31 cellular contexts compared by ENCODE assay signal in genomic region chr9:121648172-121648571, GRCh38. TPM values are rescaled to one million over a fixed set of nuclear protein-coding genes. Genes with fewer than 3 reads are reported as not detected.
"Had no signal": no experiment of that assay in that cellular context is flagged by ENCODE, and none has a peak within 500 bp of the region (broad histone marks: within the 10 kb centered on the region; RNA-seq: fewer than 3 reads in every experiment).

No MANE protein-coding gene starts in this region.

- H3K4me3 ChIP-seq: MG63, Peyer's patch, SJSA1 had no signal

- DNase-seq: activated CD4-positive, alpha-beta T cell treated with anti-CD3 and anti-CD28 coated beads, Interleukin-2, amount 10 ng/mL, durations not matched to agents 24 days and 14 days; activated CD4-positive, alpha-beta T cell treated with anti-CD3 and anti-CD28 coated beads, Interleukin-2, amount 50 U/mL, for 4 hours; activated CD8-positive, alpha-beta T cell treated with anti-CD3 and anti-CD28 coated beads for 36 hours; activated effector memory CD4-positive, alpha-beta T cell treated with anti-CD3 and anti-CD28 coated beads, Interleukin-2, amount 50 U/mL, for 16 hours; activated naive CD4-positive, alpha-beta T cell; activated naive CD4-positive, alpha-beta T cell treated with anti-CD3 and anti-CD28 coated beads, Interleukin-2, amount 50 U/mL, for 16 hours; activated naive CD8-positive, alpha-beta T cell treated with anti-CD3 and anti-CD28 coated beads for 36 hours; activated T-cell treated with anti-CD3 and anti-CD28 coated beads, Interleukin-2, amount 50 U/mL, for 1 hour; activated T-cell treated with anti-CD3 and anti-CD28 coated beads, Interleukin-2, amount 50 U/mL, for 72 hours; amniotic stem cell; aorta; Kasumi-1; KG1; MG63; NCI-H1048; NCI-H1105 treated with DMSO at 0.1 percent for 48 hours; NCI-H1436; NCI-H1694; NCI-H1930; NCI-H2081 treated with DMSO at 0.1 percent for 48 hours; NCI-H226; NCI-H446 treated with DMSO at 0.1 percent for 48 hours; PC-3; RPMI8226; SHP77 treated with DMSO at 0.1 percent for 48 hours; SK-N-SH had no signal

- H3K36me3 ChIP-seq: MG63, Peyer's patch, SJSA1 had no signal

- H3K9me3 ChIP-seq: MG63, Peyer's patch, SJSA1, SK-N-SH had no signal

- H3K4me1 Mint-ChIP-seq: activated T-helper 17 cell treated with anti-CD3 and anti-CD28 coated beads, Interleukin-2, amount 50 U/mL, for 72 hours had no signal

- H3K27ac Mint-ChIP-seq: activated CD4-positive, alpha-beta T cell treated with anti-CD3 and anti-CD28 coated beads, Interleukin-2, amount 10 ng/mL, durations not matched to agents 24 days and 14 days; activated CD8-positive, alpha-beta T cell treated with anti-CD3 and anti-CD28 coated beads for 36 hours; activated naive CD8-positive, alpha-beta T cell treated with anti-CD3 and anti-CD28 coated beads for 36 hours; activated T-cell treated with anti-CD3 and anti-CD28 coated beads, Interleukin-2, amount 50 U/mL, for 72 hours; activated T-helper 17 cell treated with anti-CD3 and anti-CD28 coated beads, Interleukin-2, amount 50 U/mL, for 72 hours; T-helper 1 cell treated with Interleukin-12 subunit alpha and Interleukin-12 subunit beta and Interleukin-4 antibody, amounts not matched to agents 30 μg/mL and 1 μg/mL, for 36 hours; T-helper 2 cell treated with Interferon-gamma antibody and Interleukin-4, amounts not matched to agents 5 μg/mL and 100 μg/mL, for 36 hours had no signal

- ATAC-seq: activated CD8-positive, alpha-beta T cell treated with anti-CD3 and anti-CD28 coated beads for 36 hours; activated T-cell treated with anti-CD3 and anti-CD28 coated beads, Interleukin-2, amount 50 U/mL, for 72 hours; activated T-helper 17 cell treated with anti-CD3 and anti-CD28 coated beads, Interleukin-2, amount 50 U/mL, for 72 hours; PC-3 had no signal

- H3K9me3 Mint-ChIP-seq: activated CD4-positive, alpha-beta T cell treated with anti-CD3 and anti-CD28 coated beads, Interleukin-2, amount 10 ng/mL, durations not matched to agents 24 days and 14 days; activated CD8-positive, alpha-beta T cell treated with anti-CD3 and anti-CD28 coated beads for 36 hours; activated naive CD8-positive, alpha-beta T cell treated with anti-CD3 and anti-CD28 coated beads for 36 hours; activated T-cell treated with anti-CD3 and anti-CD28 coated beads, Interleukin-2, amount 50 U/mL, for 72 hours; activated T-helper 17 cell treated with anti-CD3 and anti-CD28 coated beads, Interleukin-2, amount 50 U/mL, for 72 hours; T-helper 1 cell treated with Interleukin-12 subunit alpha and Interleukin-12 subunit beta and Interleukin-4 antibody, amounts not matched to agents 30 μg/mL and 1 μg/mL, for 36 hours; T-helper 2 cell treated with Interferon-gamma antibody and Interleukin-4, amounts not matched to agents 5 μg/mL and 100 μg/mL, for 36 hours had no signal

- H3K4me3 Mint-ChIP-seq: activated CD4-positive, alpha-beta T cell treated with anti-CD3 and anti-CD28 coated beads, Interleukin-2, amount 10 ng/mL, durations not matched to agents 24 days and 14 days; activated CD8-positive, alpha-beta T cell treated with anti-CD3 and anti-CD28 coated beads for 36 hours; activated naive CD8-positive, alpha-beta T cell treated with anti-CD3 and anti-CD28 coated beads for 36 hours; activated T-cell treated with anti-CD3 and anti-CD28 coated beads, Interleukin-2, amount 50 U/mL, for 72 hours; activated T-helper 17 cell treated with anti-CD3 and anti-CD28 coated beads, Interleukin-2, amount 50 U/mL, for 72 hours; T-helper 1 cell treated with Interleukin-12 subunit alpha and Interleukin-12 subunit beta and Interleukin-4 antibody, amounts not matched to agents 30 μg/mL and 1 μg/mL, for 36 hours; T-helper 2 cell treated with Interferon-gamma antibody and Interleukin-4, amounts not matched to agents 5 μg/mL and 100 μg/mL, for 36 hours had no signal

- H3K4me2 ChIP-seq: SK-N-SH had no signal

- H3K27ac ChIP-seq: Peyer's patch, SJSA1 had no signal

- H3K36me3 Mint-ChIP-seq: activated naive CD8-positive, alpha-beta T cell treated with anti-CD3 and anti-CD28 coated beads for 36 hours had no signal

- H3K9ac ChIP-seq: SK-N-SH had no signal

- H3K27me3 ChIP-seq: MG63 had no signal

RNA-seq across cellular contexts. Expression of gene DAB2IP, which starts 3.3 kb away (rescaled TPM):
- total RNA-seq: activated CD4-positive, alpha-beta T cell treated with anti-CD3 and anti-CD28 coated beads, Interleukin-2, amount 10 ng/mL, durations not matched to agents 24 days and 14 days had no signal
